ENCODE assay signal across 33 cellular contexts in genomic region chr7:107789647-107790046, GRCh38. TPM values are rescaled to one million over a fixed set of nuclear protein-coding genes. Genes with fewer than 3 reads are reported as not detected.
"Had no signal": no experiment of that assay in that cellular context is flagged by ENCODE, and none has a peak within 500 bp of the region (broad histone marks: within the 10 kb centered on the region; RNA-seq: fewer than 3 reads in every experiment).

No MANE protein-coding gene starts in this region.

- H3K27me3 ChIP-seq: colonic mucosa, esophagus squamous epithelium, gastrocnemius medialis, left lung had no signal

- H3K36me3 Mint-ChIP-seq: mesothelial cell of epicardium, naive B cell had no signal

- H3K36me3 ChIP-seq: colonic mucosa, esophagus squamous epithelium, gastrocnemius medialis, heart right ventricle, left lung, lower lobe of right lung had no signal

- H3K4me3 ChIP-seq: colonic mucosa, esophagus squamous epithelium, gastrocnemius medialis, heart right ventricle, left lung, lower lobe of right lung had no signal

- ATAC-seq: effector memory CD8-positive, alpha-beta T cell; esophagus mucosa; gastrocnemius medialis; heart right ventricle; left cardiac atrium; left lung; left ventricle myocardium superior; lower lobe of right lung had no signal

- H3K9me3 Mint-ChIP-seq: dendritic cell treated with granulocyte-macrophage colony-stimulating factor and Interleukin-4, amounts not matched to agents 40 ng/mL and 50 ng/mL, for 4 days; effector memory CD8-positive, alpha-beta T cell; endodermal cell; naive B cell had no signal

- H3K27me3 Mint-ChIP-seq: dendritic cell treated with granulocyte-macrophage colony-stimulating factor and Interleukin-4, amounts not matched to agents 40 ng/mL and 50 ng/mL, for 4 days had no signal

- DNase-seq: colonic mucosa; cortex of kidney; effector CD8-positive, alpha-beta T cell; effector memory CD8-positive, alpha-beta T cell; endodermal cell; erythroblast; esophagus squamous epithelium; foreskin fibroblast; foreskin melanocyte; gastrocnemius medialis; glutamatergic neuron; head of caudate nucleus; heart right ventricle; hippocampal formation; left cardiac atrium; left lung; left ventricle myocardium superior; lower lobe of right lung; mesenchymal stem cell; naive B cell had no signal

- H3K9me3 ChIP-seq: colonic mucosa, esophagus squamous epithelium, gastrocnemius medialis, heart right ventricle, left lung, lower lobe of right lung had no signal

- H3K27ac Mint-ChIP-seq: dendritic cell treated with granulocyte-macrophage colony-stimulating factor and Interleukin-4, amounts not matched to agents 40 ng/mL and 50 ng/mL, for 4 days; endodermal cell; mesothelial cell of epicardium had no signal

- H3K27ac ChIP-seq: colonic mucosa, epithelial cell of prostate, esophagus squamous epithelium, gastrocnemius medialis, heart right ventricle, left lung, lower lobe of right lung had no signal

- H3K4me3 Mint-ChIP-seq: dendritic cell treated with granulocyte-macrophage colony-stimulating factor and Interleukin-4, amounts not matched to agents 40 ng/mL and 50 ng/mL, for 4 days; effector memory CD8-positive, alpha-beta T cell; endodermal cell; mesothelial cell of epicardium; naive B cell had no signal

- FAIRE-seq: endometrium, islet of Langerhans, keratinocyte had no signal

- H3K4me1 ChIP-seq: colonic mucosa, heart right ventricle, left lung, lower lobe of right lung had no signal

RNA-seq across cellular contexts. Expression of gene SLC26A3, which starts 13.4 kb away (rescaled TPM):
- total RNA-seq: dermis microvascular lymphatic vessel endothelial cell, endodermal cell, esophagus squamous epithelium, glomerular endothelial cell, heart right ventricle, kidney epithelial cell, left cardiac atrium, left lung, left ventricle myocardium superior, lower lobe of right lung, lung microvascular endothelial cell, mesothelial cell of epicardium, mononuclear cell, myocyte had no signal
- polyA plus RNA-seq: heart right ventricle, keratinocyte had no signal
